Comparison of ENCODE assay signal across 1 cellular context in the genomic region with DNA sequence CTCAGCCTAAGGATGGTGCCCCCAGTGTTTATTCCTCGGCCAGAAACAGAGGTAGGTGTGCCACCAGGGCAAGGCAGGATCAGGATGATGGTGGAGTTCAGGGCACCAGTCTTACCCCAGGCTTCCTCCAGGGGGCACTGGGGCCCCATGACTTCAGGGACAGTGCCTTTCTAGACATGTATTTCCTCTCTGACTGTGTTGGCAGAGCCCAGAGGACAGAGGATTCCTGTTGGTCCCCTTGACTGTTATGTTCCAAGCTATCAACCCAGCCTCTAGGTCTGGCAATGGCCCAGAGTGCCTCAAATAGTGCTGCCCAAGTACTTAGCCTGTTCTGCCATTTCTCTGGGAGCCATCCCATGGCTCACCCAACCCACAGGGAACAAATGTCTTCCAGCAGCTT.
TF ChIP-seq lines count a peak whose summit lies in the region.

No MANE protein-coding gene starts in this region.

TF ChIP-seq in WTC11, 78 proteins besides CTCF, POLR2A, EP300 and RAD21 (continued from another document):
- TF ChIP-seq, protein P1, sequence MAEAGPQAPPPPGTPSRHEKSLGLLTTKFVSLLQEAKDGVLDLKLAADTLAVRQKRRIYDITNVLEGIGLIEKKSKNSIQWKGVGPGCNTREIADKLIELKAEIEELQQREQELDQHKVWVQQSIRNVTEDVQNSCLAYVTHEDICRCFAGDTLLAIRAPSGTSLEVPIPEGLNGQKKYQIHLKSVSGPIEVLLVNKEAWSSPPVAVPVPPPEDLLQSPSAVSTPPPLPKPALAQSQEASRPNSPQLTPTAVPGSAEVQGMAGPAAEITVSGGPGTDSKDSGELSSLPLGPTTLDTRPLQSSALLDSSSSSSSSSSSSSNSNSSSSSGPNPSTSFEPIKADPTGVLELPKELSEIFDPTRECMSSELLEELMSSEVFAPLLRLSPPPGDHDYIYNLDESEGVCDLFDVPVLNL (CRISPR knock-in tag; IDR thresholded peaks at IDR 0.05; ENCODE audit: borderline replicate concordance, low read depth): no peak
- TF ChIP-seq SOX15 (CRISPR knock-in tag; IDR thresholded peaks at IDR 0.05) (no peak), GABPB1 (CRISPR knock-in tag; IDR thresholded peaks at IDR 0.05) (no peak), ZBTB21 (CRISPR knock-in tag; IDR thresholded peaks at IDR 0.05; ENCODE audit: borderline replicate concordance) (no peak), ZNF219 (CRISPR knock-in tag; IDR thresholded peaks at IDR 0.05; ENCODE audit: borderline replicate concordance) (no peak), CREM (CRISPR knock-in tag; IDR thresholded peaks at IDR 0.05) (no peak), ZNF416 (CRISPR knock-in tag; IDR thresholded peaks at IDR 0.05) (no peak)
- TF ChIP-seq, protein P2, sequence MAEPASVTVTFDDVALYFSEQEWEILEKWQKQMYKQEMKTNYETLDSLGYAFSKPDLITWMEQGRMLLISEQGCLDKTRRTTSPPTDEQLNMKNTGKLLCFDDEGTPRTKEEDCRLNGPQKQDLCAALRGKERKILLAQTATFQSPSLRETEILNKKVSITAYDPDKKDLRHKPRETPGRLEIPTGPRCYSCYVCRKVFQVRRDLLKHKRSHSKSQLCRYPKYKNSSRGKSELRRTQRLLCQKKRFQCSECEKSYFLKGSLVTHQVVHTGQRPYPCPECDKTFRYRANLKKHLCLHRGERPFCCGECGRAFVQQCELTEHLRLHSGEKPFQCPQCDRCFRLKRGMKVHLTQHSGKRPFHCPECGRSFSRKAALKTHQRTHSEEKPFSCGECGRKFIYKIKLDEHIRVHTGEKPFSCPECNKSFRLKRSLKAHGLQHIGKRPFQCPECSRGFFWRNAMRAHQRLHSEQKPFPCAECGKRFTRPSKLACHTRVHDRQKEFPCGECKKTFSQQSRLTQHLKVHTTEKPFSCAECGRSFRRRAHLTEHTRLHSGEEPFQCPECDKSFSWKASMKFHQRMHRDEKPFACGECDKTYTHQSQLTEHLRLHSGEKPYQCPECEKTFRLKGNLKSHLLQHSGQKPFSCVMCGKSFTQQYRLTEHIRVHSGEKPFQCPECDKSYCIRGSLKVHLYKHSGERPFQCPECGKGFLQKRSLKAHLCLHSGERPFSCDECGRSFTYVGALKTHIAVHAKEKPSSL (CRISPR knock-in tag; conservative IDR thresholded peaks at IDR 0.05): no peak
